25 cellular contexts compared by ENCODE assay signal in genomic region chr10:91576096-91576545, GRCh38. TPM values are rescaled to one million over a fixed set of nuclear protein-coding genes. Genes with fewer than 3 reads are reported as not detected.
DNase-seq lines count a peak whose midpoint lies in the region; ATAC-seq, FAIRE-seq and TF ChIP-seq lines count a peak whose summit lies in the region.
"Had no signal": no experiment of that assay in that cellular context is flagged by ENCODE, and none has a peak within 500 bp of the region (broad histone marks: within the 10 kb centered on the region; RNA-seq: fewer than 3 reads in every experiment).

No MANE protein-coding gene starts in this region.

- no TSS peak for BruUV-seq in IMR-90 (replicated peaks; lab: Mats Ljungman, UMichigan)
- no TSS peak for BruUV-seq in K562 (replicated peaks; lab: Mats Ljungman, UMichigan)

- H2BK15ac ChIP-seq in IMR-90 (ENCODE audit: low read depth, low read length) = no peak overlapping the region

- no peak overlapping the region for H3K23ac ChIP-seq in IMR-90 (ENCODE audit: low read depth, low read length)

- no peak for TF ChIP-seq CTCF in IMR-90 (conservative IDR thresholded peaks at IDR 0.05; ENCODE audit: low read depth, low read length)
- TF ChIP-seq CTCF in K562 (IDR thresholded peaks at IDR 0.05 in 2 of 3, conservative IDR thresholded peaks at IDR 0.05 in 1 of 3; ENCODE audit: insufficient read depth in 2 of 3, low read depth in 1 of 3, low read length in 3 of 3) = no peak

- H2BK120ac ChIP-seq in IMR-90 (ENCODE audit: low read depth, low read length) = no peak overlapping the region

- peaks cover 6% of the 10 kb centered on the region for H3K4me1 ChIP-seq in IMR-90 (ENCODE audit: control insufficient read depth, insufficient read depth, low read length)
- peaks cover 0 to 11% of the 10 kb centered on the region in 2 experiments; a peak in 4 of 5 replicates for H3K4me1 ChIP-seq in K562 (replicated peaks in 1 of 2; ENCODE audit: control insufficient read depth in 2 of 2, insufficient read depth in 2 of 2, low read length in 2 of 2)
- no peaks in the 10 kb centered on the region for H3K4me1 ChIP-seq in right cardiac atrium (ENCODE audit: control insufficient read depth, insufficient read depth, low read length)
- H3K4me1 ChIP-seq: SJCRH30 had no signal

- H2BK5ac ChIP-seq in IMR-90 (ENCODE audit: low read depth, low read length, poor library complexity, severe bottlenecking) = no peak overlapping the region

- H3K27ac ChIP-seq in IMR-90 (ENCODE audit: insufficient read depth, low read length) = no peak overlapping the region
- peak overlapping the region; percentile 17; the same call in 2 of the 3 replicates for H3K27ac ChIP-seq in K562 (ENCODE audit: extremely low read depth, low read depth, low read length)
- peak overlapping the region; percentile 39 for H3K27ac ChIP-seq in right cardiac atrium (ENCODE audit: low read length)
- H3K27ac ChIP-seq in substantia nigra (ENCODE audit: low read depth, low read length, poor library complexity, severe bottlenecking) = no peak overlapping the region
- H3K27ac ChIP-seq: SJCRH30 had no signal

- H3K79me2 ChIP-seq in K562 (ENCODE audit: control insufficient read depth, insufficient read depth, low read length) = no peaks in the 10 kb centered on the region

- CTCF ChIA-PET in IMR-90 (lab: Yijun Ruan, JAX) (no interaction called here), K562 (lab: Yijun Ruan, JAX; ENCODE audit: low intra/inter-chr PET ratio) (no interaction called here)

- in situ Hi-C loops in IMR-90 (cut with MboI; ENCODE audit: low sequenced_read_pairs) = no loop called here
- in situ Hi-C loops in K562 (cut with MboI) = no loop called here

- H4K5ac ChIP-seq in IMR-90 (ENCODE audit: low read depth, low read length) = no peak overlapping the region

- H3K14ac ChIP-seq in IMR-90 (replicated peaks; ENCODE audit: low read depth, low read length) = no peak overlapping the region

- intact Hi-C loops in IMR-90 (cut with micrococcal nuclease) = no loop called here
- intact Hi-C loops in K562 (cut with micrococcal nuclease) = no loop called here
- intact Hi-C loops in right cardiac atrium (cut with DNase I) = no loop called here

- no peak overlapping the region for H2BK20ac ChIP-seq in IMR-90 (ENCODE audit: low read depth, low read length)

- H2AK9ac ChIP-seq in IMR-90 (replicated peaks; ENCODE audit: low read depth, low read length, poor library complexity) = no peak overlapping the region

- H2AFZ ChIP-seq in IMR-90 (replicated peaks; ENCODE audit: low read length, poor library complexity) (no peak overlapping the region), K562 (ENCODE audit: low read depth, low read length) (peak overlapping the region; percentile 5; the same call in 1 of the 2 replicates)

- no peak overlapping the region for H3K9ac ChIP-seq in IMR-90 (ENCODE audit: low read depth, low read length)
- H3K9ac ChIP-seq in K562 (ENCODE audit: insufficient read depth in 1 of 2, low read depth in 2 of 2, low read length in 2 of 2) = peak overlapping the region in 1 of 2 experiments; percentile 45; a peak in 1 of 4 replicates

- POLR2A ChIA-PET in IMR-90 (lab: Charles Lee; ENCODE audit: unreplicated experiment) = no interaction called here
- POLR2A ChIA-PET in K562 (lab: Yijun Ruan, JAX) = interaction anchor here (1.8 kb wide), 1 partner anchor 9 kb away, joined by 9 read pairs; no protein-coding TSS in a partner anchor

- H3K4me2 ChIP-seq in IMR-90 (ENCODE audit: low read depth, low read length) = no peak overlapping the region
- peak overlapping the region; percentile 35; the same call in 1 of the 2 replicates for H3K4me2 ChIP-seq in K562 (ENCODE audit: insufficient read depth, low read length)

- no peak overlapping the region for H3K4ac ChIP-seq in IMR-90 (ENCODE audit: low read depth, low read length)

- no peak overlapping the region for H3K56ac ChIP-seq in IMR-90 (ENCODE audit: extremely low read depth, insufficient read depth, low read length)

- TF ChIP-seq POLR2A in IMR-90 (IDR thresholded peaks at IDR 0.05; ENCODE audit: low read depth, low read length) (no peak), K562 (conservative IDR thresholded peaks at IDR 0.05) (no peak)

- TF ChIP-seq RAD21 in IMR-90 (IDR thresholded peaks at IDR 0.05; ENCODE audit: low read length) (no peak), K562 (CRISPR knock-in tag; conservative IDR thresholded peaks at IDR 0.05 in 1 of 2, IDR thresholded peaks at IDR 0.05 in 1 of 2) (no peak)

- peaks cover 5% of the 10 kb centered on the region for H3K9me3 ChIP-seq in IMR-90 (ENCODE audit: control insufficient read depth, insufficient read depth, low read length)
- H3K9me3 ChIP-seq in K562 (replicated peaks; ENCODE audit: control insufficient read depth, insufficient read depth, low read depth, low read length) = no peaks in the 10 kb centered on the region
- H3K9me3 ChIP-seq in right cardiac atrium (ENCODE audit: control insufficient read depth, low read length) = no peaks in the 10 kb centered on the region
- H3K9me3 ChIP-seq: SJCRH30, tibial artery had no signal

- peak; percentile 88 for FAIRE-seq in K562 (lab: Jason Lieb, UNC)
- FAIRE-seq: HTR-8/SVneo, kidney had no signal

- H3K27me3 ChIP-seq in IMR-90 (ENCODE audit: control insufficient read depth, insufficient read depth, low read length) = no peaks in the 10 kb centered on the region
- no peaks in the 10 kb centered on the region for H3K27me3 ChIP-seq in K562 (ENCODE audit: control insufficient read depth in 2 of 2, insufficient read depth in 2 of 2, low read length in 2 of 2)
- no peaks in the 10 kb centered on the region for H3K27me3 ChIP-seq in right cardiac atrium (ENCODE audit: control insufficient read depth, insufficient read depth)
- H3K27me3 ChIP-seq: SJCRH30, tibial artery had no signal

- no peaks in the 10 kb centered on the region for H3K79me1 ChIP-seq in IMR-90 (ENCODE audit: low read depth in 1 of 2, low read length in 2 of 2)

- ATAC-seq in IMR-90 (ENCODE audit: low read depth) (peak; percentile 36; the same call in 1 of the 2 replicates), K562 (peak; percentile 72), right cardiac atrium (peak; percentile 50 to 74)
- ATAC-seq: stimulated activated naive CD8-positive, alpha-beta T cell treated with anti-CD3 and anti-CD28 coated beads, Interleukin-15, Interleukin-2, amounts not matched to agents 100 U/mL and 50 U/mL, for 24 hours had no signal

- peak; percentile 43; the same call in 1 of the 2 replicates for TF ChIP-seq EP300 in K562 (IDR thresholded peaks at IDR 0.05; ENCODE audit: low read length)

- H3K4me3 ChIP-seq in IMR-90 (ENCODE audit: insufficient read depth, low read depth, low read length) = no peak overlapping the region
- H3K4me3 ChIP-seq in K562 = no peak overlapping the region
- no peak overlapping the region for H3K4me3 ChIP-seq in right cardiac atrium (ENCODE audit: low read length)
- H3K4me3 ChIP-seq: SJCRH30, tibial artery had no signal

- H4K8ac ChIP-seq in IMR-90 (ENCODE audit: low read depth in 2 of 2, low read length in 2 of 2) = no peak overlapping the region

- peak; percentile 59 for DNase-seq in EL
- DNase-seq in IMR-90 = peak; percentile 31
- DNase-seq in K562 (ENCODE audit: extremely low read depth in 1 of 4, low spot score in 3 of 4) = peak; percentile 31 to 69 (median 33)
- DNase-seq in right cardiac atrium = no peak
- no peak for DNase-seq in germinal center (ENCODE audit: low spot score)
- no peak for DNase-seq in NCI-H2196 (lab: John Stamatoyannopoulos, UW; ENCODE audit: unreplicated experiment)
- DNase-seq in substantia nigra (lab: John Stamatoyannopoulos, UW) = no peak
- DNase-seq: activated CD4-positive, alpha-beta T cell treated with anti-CD3 and anti-CD28 coated beads for 48 hours; activated T-cell treated with anti-CD3 and anti-CD28 coated beads, Interleukin-2, amount 50 U/mL, for 72 hours; CD4-positive, alpha-beta T cell; DMS 273 treated with DMSO at 0.1 percent for 48 hours; erythroblast; foreskin melanocyte; GF-D8; Karpas-422; kidney; NCI-H1048; NCI-H2081; NCI-H526 treated with DMSO at 0.1 percent for 48 hours; nucleus accumbens; SJCRH30; stimulated activated CD4-positive, alpha-beta T cell treated with anti-CD3 and anti-CD28 coated beads, Interleukin-4, amount 100 ng/mL, for 24 hours; stimulated activated naive CD8-positive, alpha-beta T cell treated with anti-CD3 and anti-CD28 coated beads, Interleukin-15, Interleukin-2, amounts not matched to agents 100 U/mL and 50 U/mL, for 24 hours; tibial artery had no signal

- H3K9me1 ChIP-seq in IMR-90 (ENCODE audit: insufficient read depth, low read length) (0 out of 2 replicates have a peak, but pooled peaks cover 5% of the 10 kb centered on the region), K562 (ENCODE audit: control insufficient read depth, insufficient read depth, low read length) (no peaks in the 10 kb centered on the region)

- dilution Hi-C loops in IMR-90 (cut with HindIII; ENCODE audit: low sequenced_read_pairs, unreplicated experiment) = no loop called here

- H2AK5ac ChIP-seq in IMR-90 (ENCODE audit: low read depth, low read length) = no peak overlapping the region

- H4K91ac ChIP-seq in IMR-90 (ENCODE audit: insufficient read depth, low read depth, low read length) = no peak overlapping the region

- H4K20me1 ChIP-seq in IMR-90 (ENCODE audit: insufficient read depth, low read length) (no peaks in the 10 kb centered on the region), K562 (replicated peaks; ENCODE audit: control insufficient read depth, insufficient read depth, low read length) (no peaks in the 10 kb centered on the region)

- H3K36me3 ChIP-seq in IMR-90 (ENCODE audit: control insufficient read depth, insufficient read depth, low read length) (no peaks in the 10 kb centered on the region), K562 (ENCODE audit: control insufficient read depth, insufficient read depth, low read length) (no peaks in the 10 kb centered on the region)
- H3K36me3 ChIP-seq: SJCRH30, tibial artery had no signal

- H3K18ac ChIP-seq in IMR-90 (ENCODE audit: low read depth, low read length) = no peak overlapping the region

RNA-seq across cellular contexts. Expression of gene PPP1R3C, which starts 56.8 kb away (rescaled TPM):
- 61.7 and 62.9 TPM in 2 replicates for total RNA-seq in IMR-90 (2012; rRNA removed)
- polyA plus RNA-seq in IMR-90 (2012; rRNA removed) = 10.8 and 17.4 TPM in 2 replicates
- 4.8 and 6.4 TPM in 2 replicates for polyA plus RNA-seq in IMR-90 (2012; cell fraction: cytosol; rRNA removed)
- polyA plus RNA-seq in IMR-90 (2012; cell fraction: nucleus; rRNA removed; ENCODE audit: low replicate concordance) = 1.6 and 12.4 TPM in 2 replicates
- total RNA-seq in K562 (2011; cell fraction: chromatin; rRNA removed; ENCODE audit: low replicate concordance) = not detected in 2 replicates
- total RNA-seq in K562 (2011; cell fraction: nucleolus; rRNA removed) = 0.26 TPM in 1 of 2 replicates, not detected in the other
- 0.15 TPM in 1 of 2 replicates, not detected in the other for total RNA-seq in K562 (2011; cell fraction: nucleoplasm; rRNA removed)
- total RNA-seq in K562 (2014; rRNA removed) = 0.08 TPM in 1 of 2 replicates, not detected in the other
- 0.10 and 0.11 TPM in 2 replicates for total RNA-seq in K562 (2014; rRNA removed; fragmentation: Illumina TruSeq; extraction: Trizol)
- total RNA-seq in K562 (2015; rRNA removed; fragmentation: Illumina TruSeq; extraction: Trizol) = not detected in 2 replicates
- 0.24 TPM in 1 of 2 replicates, not detected in the other for total RNA-seq in K562 (2021)
- polyA plus RNA-seq in K562 (2011; rRNA removed) = 0.06 and 4.5 TPM in 2 replicates
- 3.0 TPM in 1 of 2 replicates, not detected in the other for polyA plus RNA-seq in K562 (2011; cell fraction: cytosol; rRNA removed)
- polyA plus RNA-seq in K562 (2011; cell fraction: nucleus; rRNA removed) = 0.14 and 4.2 TPM in 2 replicates
- 0.12 and 0.69 TPM in 2 replicates for polyA plus RNA-seq in K562 (2012)
- polyA plus RNA-seq in K562 (2014; fragmentation: Illumina TruSeq; extraction: Trizol) = 0.10 TPM in 2 replicates
- polyA plus RNA-seq in K562 (2014; fragmentation: Nextera tagmentation; extraction: Ambion mirVana) = under 1 TPM; 0.13 to 0.14 TPM
- polyA plus RNA-seq in K562 (2014; rRNA removed) = 0.07 TPM in 1 of 2 replicates, not detected in the other
- polyA minus RNA-seq in K562 (2011; rRNA and poly(A)+ RNA removed) = 7.1 TPM in 1 of 2 replicates, not detected in the other
- 2.0 TPM in 1 of 2 replicates, not detected in the other for polyA minus RNA-seq in K562 (2011; cell fraction: cytosol; rRNA and poly(A)+ RNA removed)
- 0.27 and 10.4 TPM in 2 replicates for polyA minus RNA-seq in K562 (2011; cell fraction: nucleus; rRNA and poly(A)+ RNA removed)
- total RNA-seq in right cardiac atrium = 100 to 1,000 TPM; 162 to 222 (median 203) TPM
- 146 TPM for polyA plus RNA-seq in right cardiac atrium
- total RNA-seq: CD4-positive, alpha-beta T cell had no signal

Comparison
In these comparisons a context has a peak if more than half of its experiments do, and no peak if none do; other contexts are left out.
1. DNase-seq: peak in EL (single experiment), IMR-90 (single experiment) and K562 (4 of 4); none in right cardiac atrium (0 of 3), germinal center (single experiment), NCI-H2196 (single experiment) and substantia nigra (0 of 49).
2. H3K27ac ChIP-seq: peak in K562 (single experiment) and right cardiac atrium (single experiment); none in IMR-90 (single experiment) and substantia nigra (single experiment).
3. RNA of gene PPP1R3C, which starts 56.8 kb away (total RNA-seq): 162 to 222 TPM in right cardiac atrium and 61.7 to 62.9 TPM in IMR-90; 0.08 to 0.26 TPM in K562; every median in the first group is over 10 times any median in the second.
4. Peak in every context shown above with its lines, with median percentiles within 50 percentile points of each other: ATAC-seq.